In the genomic region with DNA sequence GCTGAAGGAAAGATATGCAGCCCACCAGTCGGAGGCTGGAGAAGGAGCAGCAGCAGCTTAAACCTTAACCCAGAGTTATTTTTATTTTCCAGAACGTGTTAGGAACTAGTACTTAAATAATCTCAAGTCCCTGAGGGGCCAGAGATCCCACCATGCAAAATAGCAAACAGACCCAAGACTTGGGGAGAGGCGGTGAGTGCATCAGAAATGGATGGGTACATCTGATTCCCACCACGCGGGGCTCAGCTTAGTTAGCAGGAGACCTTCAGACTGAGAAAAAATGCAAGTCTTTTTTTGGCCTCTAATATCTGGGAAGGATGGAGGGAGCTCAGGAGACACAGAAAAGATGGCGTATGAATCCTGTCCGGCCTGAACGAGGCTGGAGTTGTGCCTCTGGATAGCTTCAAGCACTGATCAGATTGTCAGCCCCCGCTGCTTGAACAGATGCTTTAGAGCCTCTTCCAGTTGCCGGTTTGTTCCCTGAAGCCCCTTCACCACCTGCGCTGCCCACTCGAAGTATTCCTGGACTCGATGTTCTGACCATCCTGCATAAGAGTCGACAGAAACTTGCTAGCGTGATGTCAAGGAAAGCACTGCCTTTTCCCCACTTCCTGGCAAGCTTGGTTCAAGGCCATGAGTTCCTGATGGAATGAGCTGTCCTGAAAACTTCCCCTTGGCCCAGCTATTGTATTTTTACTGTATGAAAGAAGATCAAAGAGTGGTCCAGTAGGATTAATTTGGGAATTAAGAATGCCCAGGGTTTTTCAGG, we compare ENCODE assay signal across 8 cellular contexts. TPM values are rescaled to one million over a fixed set of nuclear protein-coding genes. Genes with fewer than 3 reads are reported as not detected.
DNase-seq lines count a peak whose midpoint lies in the region; ATAC-seq and TF ChIP-seq lines count a peak whose summit lies in the region.

No MANE protein-coding gene starts in this region.

- no peaks in the 10 kb centered on the region for H3K36me3 ChIP-seq in Peyer's patch
- peaks cover 0 to 2% (median under 1%) of the 10 kb centered on the region in 3 donors for H3K36me3 ChIP-seq in skeletal muscle tissue (ENCODE audit: control insufficient read depth in 3 of 3, insufficient read depth in 3 of 3, low read length in 3 of 3)

- no peak for ATAC-seq in HG03139 (IDR thresholded peaks at IDR 0.05; ENCODE audit: unreplicated experiment)

- no peak for TF ChIP-seq CTCF in Peyer's patch (IDR thresholded peaks at IDR 0.05)

- H3K9me3 ChIP-seq in Peyer's patch (no peaks in the 10 kb centered on the region), skeletal muscle tissue (ENCODE audit: control insufficient read depth in 3 of 3, low read length in 3 of 3) (no peaks in the 10 kb centered on the region)

- TF ChIP-seq POLR2A in Peyer's patch (IDR thresholded peaks at IDR 0.05), result no peak
- TF ChIP-seq POLR2A in erythroblast (IDR thresholded peaks at IDR 0.05; ENCODE audit: low read length), result no peak

- H3K9ac ChIP-seq in skeletal muscle tissue (ENCODE audit: low read depth in 1 of 3, low read length in 3 of 3), result peak overlapping the region in 2 of 3 donors; percentile 88 to 89

- peak; percentile 13 for DNase-seq in NCI-H1694 treated with DMSO at 0.1 percent for 48 hours (lab: John Stamatoyannopoulos, UW)
- no peak for DNase-seq in NCI-H1694 (lab: John Stamatoyannopoulos, UW)
- no peak for DNase-seq in Peyer's patch
- peak; percentile 38 to 55 for DNase-seq in erythroblast (lab: John Stamatoyannopoulos, UW)
- no peak for DNase-seq in NCI-H446 (lab: John Stamatoyannopoulos, UW)
- DNase-seq in pons (ENCODE audit: low spot score), result no peak

- peak overlapping the region in 3 of 4 donors; percentile 60 to 86 (median 82) for H3K4me3 ChIP-seq in Peyer's patch
- H3K4me3 ChIP-seq in skeletal muscle tissue (ENCODE audit: low read length in 3 of 3), result peak overlapping the region; percentile 84 to 97 (median 87)

- no peaks in the 10 kb centered on the region for H3K27me3 ChIP-seq in Peyer's patch
- H3K27me3 ChIP-seq in skeletal muscle tissue (ENCODE audit: control insufficient read depth in 3 of 3, insufficient read depth in 3 of 3, low read length in 3 of 3), result no peaks in the 10 kb centered on the region

- peak overlapping the region; percentile 94 to 97 (median 96) for H3K27ac ChIP-seq in Peyer's patch
- H3K27ac ChIP-seq in skeletal muscle tissue (ENCODE audit: low read depth, low read length), result peak overlapping the region; percentile 87

- H3K4me1 ChIP-seq in Peyer's patch, result peaks cover 3 to 33% (median 12%) of the 10 kb centered on the region in 4 donors
- H3K4me1 ChIP-seq in skeletal muscle tissue (ENCODE audit: control insufficient read depth in 3 of 3, insufficient read depth in 3 of 3, low read length in 3 of 3), result peaks cover 45 to 46% (median 46%) of the 10 kb centered on the region in 3 donors

RNA-seq across cellular contexts. Expression of a gene that starts 1.3 kb away (rescaled TPM):
- total RNA-seq in Peyer's patch (10 to 100 TPM; 16.5 to 35.6 (median 23.4) TPM), skeletal muscle tissue (5.7 TPM)

RNA-seq across cellular contexts. Expression of a gene that starts 4.0 kb away (rescaled TPM):
- 10 to 100 TPM; 45.6 to 78.4 (median 55.3) TPM for total RNA-seq in Peyer's patch
- total RNA-seq in skeletal muscle tissue, result 30.3 TPM

RNA-seq across cellular contexts. Expression of a gene that starts 23.6 kb away (rescaled TPM):
- total RNA-seq in Peyer's patch, result 10 to 100 TPM; 10.2 to 23.1 (median 20.1) TPM
- total RNA-seq in skeletal muscle tissue, result 11.5 TPM

RNA-seq across cellular contexts. Expression of a gene that starts 27.9 kb away (rescaled TPM):
- 100 to 1,000 TPM in 3 of 4 donors, 10 to 100 TPM in 1; 76.2 to 188 (median 141) TPM for total RNA-seq in Peyer's patch
- total RNA-seq in skeletal muscle tissue, result 14.1 TPM

RNA-seq across cellular contexts. Expression of a gene that starts 46.7 kb away (rescaled TPM):
- total RNA-seq in Peyer's patch (10 to 100 TPM in 3 of 4 donors, 1 to 10 TPM in 1; 4.7 to 37.1 (median 20.5) TPM), skeletal muscle tissue (19.8 TPM)

Comparison
In these comparisons a context has a peak if more than half of its experiments do, and no peak if none do; other contexts are left out.
1. DNase-seq: peak in NCI-H1694 treated with DMSO at 0.1 percent for 48 hours (single experiment) and erythroblast (2 of 2); none in NCI-H1694 (single experiment), Peyer's patch (0 of 3), NCI-H446 (0 of 2) and pons (single experiment).